ENCODE assay signal across 15 cellular contexts in the genomic region with DNA sequence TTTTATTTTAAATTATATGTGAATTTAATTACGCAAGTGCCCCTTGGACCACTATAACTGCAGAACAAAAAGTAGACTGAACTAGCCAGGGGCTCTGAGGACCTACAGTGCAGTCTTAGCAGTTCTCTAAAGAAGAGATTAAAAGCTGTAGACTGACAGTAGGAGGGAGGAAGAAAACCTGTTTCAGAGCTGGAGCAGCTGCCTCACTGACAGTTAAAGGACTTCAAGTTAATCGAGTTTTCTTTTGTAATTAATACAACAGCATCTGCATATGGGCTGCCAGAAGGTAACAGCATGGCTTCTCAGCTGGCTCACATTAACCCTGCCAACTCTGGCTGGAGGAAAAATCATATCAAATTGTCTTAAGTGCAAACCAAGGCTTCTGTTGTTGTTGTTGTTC. TPM values are rescaled to one million over a fixed set of nuclear protein-coding genes. Genes with fewer than 3 reads are reported as not detected.
DNase-seq lines count a peak whose midpoint lies in the region; ATAC-seq and TF ChIP-seq lines count a peak whose summit lies in the region.
"Had no signal": no experiment of that assay in that cellular context is flagged by ENCODE, and none has a peak within 500 bp of the region (broad histone marks: within the 10 kb centered on the region; RNA-seq: fewer than 3 reads in every experiment).

No MANE protein-coding gene starts in this region.

- H3K27me3 Mint-ChIP-seq in activated CD8-positive, alpha-beta memory T cell treated with anti-CD3 and anti-CD28 coated beads, Interleukin-2, amount 10 ng/mL, durations not matched to agents 7 days and 5 days, result no peaks in the 10 kb centered on the region
- H3K27me3 Mint-ChIP-seq: activated T-cell treated with anti-CD3 and anti-CD28 coated beads, Interleukin-2, amount 50 U/mL, for 24 hours had no signal

- no peaks in the 10 kb centered on the region for H3K9me3 ChIP-seq in esophagus (ENCODE audit: control insufficient read depth in 2 of 2, insufficient read depth in 1 of 2, low read depth in 1 of 2, low read length in 1 of 2)
- no peaks in the 10 kb centered on the region for H3K9me3 ChIP-seq in right lobe of liver
- H3K9me3 ChIP-seq: tibial nerve had no signal

- H3K4me1 ChIP-seq in esophagus (ENCODE audit: control insufficient read depth in 2 of 2, insufficient read depth in 2 of 2, low read length in 1 of 2) (peaks cover 2% of the 10 kb centered on the region in 2 donors), right lobe of liver (peaks cover 0 to 22% (median 2%) of the 10 kb centered on the region in 4 donors)

- H3K27ac Mint-ChIP-seq in activated CD8-positive, alpha-beta memory T cell treated with anti-CD3 and anti-CD28 coated beads, Interleukin-2, amount 10 ng/mL, durations not matched to agents 7 days and 5 days, result no peak overlapping the region
- H3K27ac Mint-ChIP-seq: activated T-cell treated with anti-CD3 and anti-CD28 coated beads, Interleukin-2, amount 50 U/mL, for 24 hours had no signal

- no peak overlapping the region for H3K4me3 ChIP-seq in esophagus (ENCODE audit: low read depth in 1 of 2, low read length in 2 of 2)
- H3K4me3 ChIP-seq in right lobe of liver, result no peak overlapping the region
- H3K4me3 ChIP-seq in coronary artery, result no peak overlapping the region
- H3K4me3 ChIP-seq: tibial nerve had no signal

- H3K36me3 ChIP-seq in esophagus (ENCODE audit: control insufficient read depth in 2 of 2, insufficient read depth in 2 of 2, low read length in 1 of 2) (peaks cover 5% of the 10 kb centered on the region in 2 donors), right lobe of liver (no peaks in the 10 kb centered on the region)

- H3K4me3 Mint-ChIP-seq in activated CD8-positive, alpha-beta memory T cell treated with anti-CD3 and anti-CD28 coated beads, Interleukin-2, amount 10 ng/mL, durations not matched to agents 7 days and 5 days, result no peak overlapping the region
- H3K4me3 Mint-ChIP-seq: activated T-cell treated with anti-CD3 and anti-CD28 coated beads, Interleukin-2, amount 50 U/mL, for 24 hours had no signal

- 44 to 48% methylated on average over 2 of the region's 2 CpGs for WGBS in esophagus, 2 donors
- WGBS in right lobe of liver (ENCODE audit: insufficient coverage, low coverage, low lambda C conversion rate, missing lambda C conversion rate), result 34% methylated on average over 2 of the region's 2 CpGs

- no peak for TF ChIP-seq CTCF in right lobe of liver (IDR thresholded peaks at IDR 0.05)
- TF ChIP-seq CTCF in coronary artery (IDR thresholded peaks at IDR 0.05), result no peak

- CTCF ChIA-PET in activated CD8-positive, alpha-beta memory T cell treated with anti-CD3 and anti-CD28 coated beads, Interleukin-2, amount 10 ng/mL, durations not matched to agents 7 days and 5 days (lab: Charles Lee), result interaction anchor here (0.6 to 1.5 kb wide), 3 partner anchors 11 to 17 kb away, joined by 3 to 5 read pairs (median 4); no protein-coding TSS in a partner anchor

- peaks cover 49% of the 10 kb centered on the region for H3K4me1 Mint-ChIP-seq in activated CD8-positive, alpha-beta memory T cell treated with anti-CD3 and anti-CD28 coated beads, Interleukin-2, amount 10 ng/mL, durations not matched to agents 7 days and 5 days

- peak overlapping the region; percentile 60 to 81 for H3K27ac ChIP-seq in esophagus (ENCODE audit: low read depth in 2 of 2, low read length in 1 of 2)
- peak overlapping the region in 2 of 3 donors; percentile 9 to 11 for H3K27ac ChIP-seq in right lobe of liver
- no peak overlapping the region for H3K27ac ChIP-seq in coronary artery
- H3K27ac ChIP-seq: tibial nerve had no signal

- ATAC-seq in right lobe of liver, result peak; percentile 43 to 58 (median 47)
- no peak for ATAC-seq in activated CD8-positive, alpha-beta memory T cell treated with anti-CD3 and anti-CD28 coated beads, Interleukin-2, amount 10 ng/mL, durations not matched to agents 7 days and 5 days

- peaks cover 26% of the 10 kb centered on the region for H3K36me3 Mint-ChIP-seq in activated CD8-positive, alpha-beta memory T cell treated with anti-CD3 and anti-CD28 coated beads, Interleukin-2, amount 10 ng/mL, durations not matched to agents 7 days and 5 days

- in situ Hi-C loops in G401 (cut with HindIII; ENCODE audit: low sequenced_read_pairs), result no loop called here

- H3K27me3 ChIP-seq in esophagus (ENCODE audit: control insufficient read depth in 1 of 2, insufficient read depth in 2 of 2, low read length in 2 of 2) (no peaks in the 10 kb centered on the region), right lobe of liver (no peaks in the 10 kb centered on the region)
- H3K27me3 ChIP-seq: tibial nerve had no signal

- peaks cover 4% of the 10 kb centered on the region for H3K9me3 Mint-ChIP-seq in activated CD8-positive, alpha-beta memory T cell treated with anti-CD3 and anti-CD28 coated beads, Interleukin-2, amount 10 ng/mL, durations not matched to agents 7 days and 5 days (ENCODE audit: low read depth)

- intact Hi-C loops in right lobe of liver (cut with DNase I), result no loop called here

- DNase-seq in G401 (ENCODE audit: low spot score), result peak; percentile 54
- peak; percentile 79 to 95 for DNase-seq in NCI-H524 (lab: John Stamatoyannopoulos, UW)
- DNase-seq in right lobe of liver, result no peak
- DNase-seq in coronary artery (ENCODE audit: low spot score), result no peak
- DNase-seq in effector CD4-positive, alpha-beta T cell, result no peak
- DNase-seq in activated CD8-positive, alpha-beta memory T cell treated with anti-CD3 and anti-CD28 coated beads, Interleukin-2, amount 10 ng/mL, durations not matched to agents 7 days and 5 days, result no peak
- no peak for DNase-seq in NCI-H2196 treated with DMSO at 0.1 percent for 48 hours (lab: John Stamatoyannopoulos, UW; ENCODE audit: unreplicated experiment)
- DNase-seq: activated CD4-positive, alpha-beta T cell treated with anti-CD3 and anti-CD28 coated beads for 4 hours; activated T-cell treated with anti-CD3 and anti-CD28 coated beads, Interleukin-2, amount 50 U/mL, for 24 hours; dermis blood vessel endothelial cell; MV-4-11; stimulated activated CD4-positive, alpha-beta T cell treated with anti-CD3 and anti-CD28 coated beads, Interleukin-1b, Interleukin-23, amount 100 ng/mL, for 48 hours; T-helper 2 cell had no signal

- TF ChIP-seq POLR2A in right lobe of liver (IDR thresholded peaks at IDR 0.05), result no peak

RNA-seq across cellular contexts. Expression of a gene that starts 19.9 kb away (rescaled TPM):
- total RNA-seq in G401 (2014; rRNA removed; shearing (Covaris generic)), result 5.5 and 8.6 TPM in 2 replicates
- 1 to 10 TPM; 3.2 to 3.4 TPM for polyA plus RNA-seq in esophagus
- total RNA-seq in right lobe of liver, result 1 to 10 TPM; 2.5 to 2.9 (median 2.6) TPM
- total RNA-seq in activated CD8-positive, alpha-beta memory T cell treated with anti-CD3 and anti-CD28 coated beads, Interleukin-2, amount 10 ng/mL, durations not matched to agents 7 days and 5 days, result 10 to 100 TPM in 1 of 2 experiments, 1 to 10 TPM in 1; 8.7 to 11.6 TPM

RNA-seq across cellular contexts. Expression of a gene that starts 36.1 kb away (rescaled TPM):
- total RNA-seq in G401 (2014; rRNA removed; shearing (Covaris generic)), result 5.4 and 6.2 TPM in 2 replicates
- under 1 TPM; 0.58 to 0.59 TPM for polyA plus RNA-seq in esophagus
- 1 to 10 TPM in 1 of 6 experiments, under 1 TPM in 5; 0.14 to 5.9 (median 0.30) TPM for total RNA-seq in right lobe of liver
- total RNA-seq in activated CD8-positive, alpha-beta memory T cell treated with anti-CD3 and anti-CD28 coated beads, Interleukin-2, amount 10 ng/mL, durations not matched to agents 7 days and 5 days, result 1 to 10 TPM; 2.6 to 5.3 TPM

Comparison
In these comparisons a context has a peak if more than half of its experiments do, and no peak if none do; other contexts are left out.
1. DNase-seq: peak in G401 (single experiment) and NCI-H524 (2 of 2); none in right lobe of liver (0 of 3), coronary artery (single experiment), effector CD4-positive, alpha-beta T cell (single experiment), activated CD8-positive, alpha-beta memory T cell treated with anti-CD3 and anti-CD28 coated beads, Interleukin-2, amount 10 ng/mL, durations not matched to agents 7 days and 5 days (single experiment) and NCI-H2196 treated with DMSO at 0.1 percent for 48 hours (single experiment).
2. H3K27ac ChIP-seq: peak in esophagus (2 of 2) and right lobe of liver (2 of 3); none in coronary artery (0 of 2).